18 cellular contexts compared by ENCODE assay signal in the genomic region with DNA sequence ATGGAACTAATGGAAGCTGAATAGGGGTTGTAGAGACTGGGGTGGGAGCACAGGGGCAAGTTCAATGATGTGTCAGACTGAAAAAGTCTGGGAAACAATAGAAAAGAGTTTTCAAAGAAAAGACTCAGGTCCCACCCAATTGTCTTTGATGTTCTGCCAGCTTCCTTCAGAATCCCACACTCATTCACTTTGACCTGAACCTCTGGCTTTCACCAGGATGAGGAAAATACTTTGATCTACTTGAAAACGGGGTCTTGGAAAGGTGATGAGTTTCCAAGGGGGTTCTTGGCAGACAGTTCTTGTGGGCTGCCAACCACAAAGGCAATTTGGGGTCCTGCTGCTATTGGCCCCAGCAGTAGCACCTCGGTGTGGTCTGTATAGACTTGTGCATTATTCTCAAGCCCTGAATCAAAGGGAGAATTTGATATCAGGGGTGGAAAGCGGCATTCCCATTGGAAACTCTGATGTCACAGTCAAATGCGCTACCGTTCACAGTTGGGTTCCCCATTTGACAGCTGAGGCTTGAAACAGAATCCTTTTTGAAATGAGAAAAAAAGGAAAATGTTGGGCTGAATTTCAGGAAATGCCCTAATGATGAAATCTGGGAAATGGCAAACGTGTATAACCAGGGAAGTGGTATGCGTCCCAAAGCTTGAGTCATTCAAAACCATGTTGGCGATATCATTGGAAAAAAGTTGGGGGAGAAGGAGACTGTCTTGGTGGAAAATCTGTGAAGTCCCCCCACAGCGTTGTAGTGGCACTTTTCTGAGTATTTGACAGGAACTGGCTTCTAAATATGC.
"Had no signal": no experiment of that assay in that cellular context is flagged by ENCODE, and none has a peak within 500 bp of the region (broad histone marks: within the 10 kb centered on the region; RNA-seq: fewer than 3 reads in every experiment).

No MANE protein-coding gene starts in this region.

- H3K36me3 ChIP-seq: gastroesophageal sphincter, heart left ventricle, left lung, suprapubic skin, transverse colon, vagina had no signal

- H3K27me3 ChIP-seq: gastroesophageal sphincter, left lung, transverse colon, vagina had no signal

- H3K4me1 ChIP-seq: gastroesophageal sphincter, left lung, suprapubic skin, transverse colon, vagina had no signal

- ATAC-seq: gastroesophageal sphincter; heart left ventricle; left lung; stimulated activated naive CD8-positive, alpha-beta T cell treated with anti-CD3 and anti-CD28 coated beads, Interleukin-15, amount 100 ng/mL, for 72 hours; WTC11 had no signal

- H3K27ac ChIP-seq: coronary artery, gastroesophageal sphincter, heart left ventricle, left lung, suprapubic skin, transverse colon, vagina had no signal

- H3K9me3 ChIP-seq: gastroesophageal sphincter, heart left ventricle, left lung, suprapubic skin, transverse colon, vagina had no signal

- H3K4me3 ChIP-seq: coronary artery, gastroesophageal sphincter, heart left ventricle, left lung, suprapubic skin, transverse colon, vagina had no signal

- DNase-seq: activated CD4-positive, alpha-beta memory T cell treated with anti-CD3 and anti-CD28 coated beads for 36 hours; activated CD4-positive, alpha-beta T cell treated with anti-CD3 and anti-CD28 coated beads for 4 hours; activated naive CD8-positive, alpha-beta T cell treated with anti-CD3 and anti-CD28 coated beads for 36 hours; activated T-cell treated with anti-CD3 and anti-CD28 coated beads for 4 hours; amniotic stem cell; heart left ventricle; left lung; nephron progenitor cell; nucleus accumbens; posterior cingulate gyrus; stimulated activated CD4-positive, alpha-beta T cell treated with anti-CD3 and anti-CD28 coated beads, Interleukin-2, amount 100 ng/mL, for 48 hours; stimulated activated naive CD8-positive, alpha-beta T cell treated with anti-CD3 and anti-CD28 coated beads, Interleukin-15, amount 100 ng/mL, for 72 hours; transverse colon had no signal
